Comparison of ENCODE assay signal across 25 cellular contexts in the genomic region with DNA sequence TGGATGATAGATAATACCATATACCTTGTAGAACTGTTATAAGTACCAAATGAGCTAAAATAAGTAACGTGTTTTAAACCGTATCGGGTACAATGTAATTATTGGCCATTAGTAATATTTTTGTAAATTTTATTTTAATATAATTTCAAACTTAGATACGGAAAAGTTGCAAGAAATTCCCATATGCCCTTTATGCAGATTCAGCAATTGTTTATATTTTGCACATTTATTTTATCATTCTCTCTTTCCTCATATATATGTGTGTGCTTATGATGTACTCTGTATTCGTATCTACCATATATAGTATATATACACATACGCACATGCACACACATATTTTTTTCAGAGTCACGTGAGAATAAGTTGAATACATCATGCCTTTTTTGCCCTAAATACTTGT. TPM values are rescaled to one million over a fixed set of nuclear protein-coding genes. Genes with fewer than 3 reads are reported as not detected.
DNase-seq lines count a peak whose midpoint lies in the region; ATAC-seq, FAIRE-seq and TF ChIP-seq lines count a peak whose summit lies in the region.
"Had no signal": no experiment of that assay in that cellular context is flagged by ENCODE, and none has a peak within 500 bp of the region (broad histone marks: within the 10 kb centered on the region; RNA-seq: fewer than 3 reads in every experiment).

No MANE protein-coding gene starts in this region.

- intact Hi-C loops in left ventricle myocardium inferior (cut with micrococcal nuclease): no loop called here
- intact Hi-C loops in right cardiac atrium (cut with DNase I): no loop called here
- intact Hi-C loops in HepG2 (cut with micrococcal nuclease; ENCODE audit: unreplicated experiment): no loop called here
- intact Hi-C loops in right lobe of liver (cut with DNase I): no loop called here
- intact Hi-C loops in K562 (cut with micrococcal nuclease): no loop called here

- H3K4me1 ChIP-seq in left ventricle myocardium inferior: peaks cover 79% of the 10 kb centered on the region
- H3K4me1 ChIP-seq in right cardiac atrium (ENCODE audit: control insufficient read depth, insufficient read depth, low read length): peaks cover 9% of the 10 kb centered on the region
- H3K4me1 ChIP-seq in HepG2 (ENCODE audit: insufficient read depth, low read length): no peaks in the 10 kb centered on the region
- H3K4me1 ChIP-seq in right lobe of liver: no peaks in the 10 kb centered on the region
- peaks cover 10 to 11% of the 10 kb centered on the region in 2 experiments for H3K4me1 ChIP-seq in K562 (replicated peaks in 1 of 2; ENCODE audit: control insufficient read depth in 2 of 2, insufficient read depth in 2 of 2, low read length in 2 of 2)
- H3K4me1 ChIP-seq in SK-N-SH (ENCODE audit: control insufficient read depth in 1 of 2, insufficient read depth in 2 of 2, low read depth in 1 of 2, low read length in 1 of 2): peaks cover 0 to 9% of the 10 kb centered on the region in 2 experiments; a peak in 1 of 4 replicates
- H3K4me1 ChIP-seq: BLaER1 had no signal

- TF ChIP-seq POLR2A in HepG2 (IDR thresholded peaks at IDR 0.05; ENCODE audit: insufficient read depth in 1 of 2, low read depth in 2 of 2, low read length in 2 of 2): no peak
- no peak for TF ChIP-seq POLR2A in right lobe of liver (IDR thresholded peaks at IDR 0.05)
- TF ChIP-seq POLR2A in K562 (conservative IDR thresholded peaks at IDR 0.05): no peak

- H3K9me3 ChIP-seq in left ventricle myocardium inferior (replicated peaks) (peaks cover 10% of the 10 kb centered on the region), right cardiac atrium (ENCODE audit: control insufficient read depth, low read length) (no peaks in the 10 kb centered on the region), HepG2 (ENCODE audit: low read length) (no peaks in the 10 kb centered on the region), right lobe of liver (no peaks in the 10 kb centered on the region), K562 (replicated peaks; ENCODE audit: control insufficient read depth, insufficient read depth, low read depth, low read length) (no peaks in the 10 kb centered on the region), SK-N-SH (no peaks in the 10 kb centered on the region)
- H3K9me3 ChIP-seq: BE2C, BLaER1 had no signal

- H3K4me2 ChIP-seq in HepG2 (ENCODE audit: low read depth, low read length): no peak overlapping the region
- no peak overlapping the region for H3K4me2 ChIP-seq in K562 (ENCODE audit: insufficient read depth, low read length)
- H3K4me2 ChIP-seq in SK-N-SH: no peak overlapping the region
- H3K4me2 ChIP-seq: BLaER1 had no signal

- BruUV-seq in HepG2 (replicated peaks; lab: Mats Ljungman, UMichigan) (no TSS peak), K562 (replicated peaks; lab: Mats Ljungman, UMichigan) (no TSS peak)

- no peak for FAIRE-seq in HepG2 (lab: Jason Lieb, UNC)
- no peak for FAIRE-seq in K562 (lab: Jason Lieb, UNC)
- FAIRE-seq: GM12878, GM12892, GM18507 had no signal

- H3K9me1 ChIP-seq in K562 (ENCODE audit: control insufficient read depth, insufficient read depth, low read length): no peaks in the 10 kb centered on the region

- H3K27me3 ChIP-seq in left ventricle myocardium inferior (ENCODE audit: low read depth) (no peaks in the 10 kb centered on the region), right cardiac atrium (ENCODE audit: control insufficient read depth, insufficient read depth) (no peaks in the 10 kb centered on the region), HepG2 (ENCODE audit: control insufficient read depth in 1 of 2, insufficient read depth in 2 of 2, low read length in 2 of 2) (no peaks in the 10 kb centered on the region), right lobe of liver (no peaks in the 10 kb centered on the region), K562 (ENCODE audit: control insufficient read depth in 2 of 2, insufficient read depth in 2 of 2, low read length in 2 of 2) (peaks cover 0 to 8% of the 10 kb centered on the region in 2 experiments; a peak in 2 of 5 replicates), SK-N-SH (ENCODE audit: insufficient read depth) (no peaks in the 10 kb centered on the region)
- H3K27me3 ChIP-seq: BE2C, BLaER1 had no signal

- H3K79me2 ChIP-seq in HepG2 (ENCODE audit: insufficient read depth, low read length) (no peaks in the 10 kb centered on the region), K562 (ENCODE audit: control insufficient read depth, insufficient read depth, low read length) (no peaks in the 10 kb centered on the region), SK-N-SH (ENCODE audit: insufficient read depth) (no peaks in the 10 kb centered on the region)

- H3K36me3 ChIP-seq in left ventricle myocardium inferior (peaks cover 13% of the 10 kb centered on the region), HepG2 (replicated peaks in 1 of 2; ENCODE audit: control insufficient read depth in 1 of 2, insufficient read depth in 2 of 2, low read length in 2 of 2) (no peaks in the 10 kb centered on the region), right lobe of liver (no peaks in the 10 kb centered on the region), K562 (ENCODE audit: control insufficient read depth, insufficient read depth, low read length) (no peaks in the 10 kb centered on the region), SK-N-SH (replicated peaks in 1 of 2; ENCODE audit: control insufficient read depth in 1 of 2, insufficient read depth in 2 of 2, low read length in 1 of 2) (no peaks in the 10 kb centered on the region)
- H3K36me3 ChIP-seq: BE2C had no signal

- no peak for TF ChIP-seq RAD21 in HepG2 (CRISPR knock-in tag; IDR thresholded peaks at IDR 0.05)
- TF ChIP-seq RAD21 in K562 (CRISPR knock-in tag; conservative IDR thresholded peaks at IDR 0.05 in 1 of 2, IDR thresholded peaks at IDR 0.05 in 1 of 2): no peak
- TF ChIP-seq RAD21 in SK-N-SH (IDR thresholded peaks at IDR 0.05; ENCODE audit: low read length): no peak

- POLR2A ChIA-PET in HepG2 (lab: Yijun Ruan, JAX): no interaction called here
- POLR2A ChIA-PET in K562 (lab: Yijun Ruan, JAX): interaction anchor here (0.7 kb wide), 1 partner anchor 11 kb away, joined by 6 read pairs; no protein-coding TSS in a partner anchor
- POLR2A ChIA-PET in SK-N-SH (lab: Yijun Ruan, JAX): no interaction called here

- H3K27ac ChIP-seq in left ventricle myocardium inferior (replicated peaks) (peak overlapping the region; percentile 90), right cardiac atrium (ENCODE audit: low read length) (no peak overlapping the region), HepG2 (ENCODE audit: extremely low read length, insufficient read depth, low read length) (no peak overlapping the region), right lobe of liver (no peak overlapping the region), K562 (ENCODE audit: extremely low read depth, low read depth, low read length) (no peak overlapping the region), SK-N-SH (ENCODE audit: low read depth in 2 of 2, low read length in 1 of 2) (no peak overlapping the region)
- H3K27ac ChIP-seq: 22Rv1, BLaER1 had no signal

- H3F3A ChIP-seq in SK-N-SH (replicated peaks; ENCODE audit: insufficient read depth): no peaks in the 10 kb centered on the region

- no peak for DNase-seq in left ventricle myocardium inferior
- no peak for DNase-seq in right cardiac atrium
- no peak for DNase-seq in HepG2 (ENCODE audit: low spot score)
- DNase-seq in right lobe of liver: no peak
- no peak for DNase-seq in K562 (ENCODE audit: extremely low read depth in 1 of 4, low spot score in 3 of 4)
- DNase-seq in SK-N-SH: no peak
- DNase-seq: ACHN; BE2C; C1 segment of cervical spinal cord; CD4-positive, alpha-beta memory T cell; CD4-positive, CD25-positive, alpha-beta regulatory T cell; CD8-positive, alpha-beta memory T cell; COR-L47; DMS 273 treated with DMSO at 0.1 percent for 48 hours; DMS153; DMS53; DMS79; DND-41; EL; GDM1 had no signal

- no peak for ATAC-seq in right cardiac atrium
- ATAC-seq in HepG2: no peak
- ATAC-seq in right lobe of liver: no peak
- ATAC-seq in K562: no peak
- ATAC-seq: GM12878 had no signal

- in situ Hi-C loops in HepG2 (cut with HindIII; ENCODE audit: extremely low pct_ligation_motif_present, low pct_unique_long_range_greater_than_20kb) (loop anchor here (5.0 kb wide), 1 partner anchor 113 kb away; the partner anchor contains the start of gene SCN5A), K562 (cut with MboI) (no loop called here)

- H4K20me1 ChIP-seq in HepG2 (ENCODE audit: insufficient read depth, low read length) (no peaks in the 10 kb centered on the region), K562 (replicated peaks; ENCODE audit: control insufficient read depth, insufficient read depth, low read length) (peaks cover 17% of the 10 kb centered on the region; the same call in 1 of the 2 replicates), SK-N-SH (ENCODE audit: insufficient read depth) (no peaks in the 10 kb centered on the region)

- TF ChIP-seq EP300 in HepG2 (IDR thresholded peaks at IDR 0.05; ENCODE audit: low read depth in 2 of 2, low read length in 2 of 2): no peak
- no peak for TF ChIP-seq EP300 in HepG2 (CRISPR knock-in tag; IDR thresholded peaks at IDR 0.05; ENCODE audit: borderline replicate concordance)
- no peak for TF ChIP-seq EP300 in K562 (IDR thresholded peaks at IDR 0.05; ENCODE audit: low read length)
- no peak for TF ChIP-seq EP300 in SK-N-SH (IDR thresholded peaks at IDR 0.05; ENCODE audit: borderline replicate concordance in 1 of 2, low read depth in 1 of 2, low read length in 1 of 2)

- no peak overlapping the region for H2AFZ ChIP-seq in HepG2 (ENCODE audit: low read length)
- H2AFZ ChIP-seq in K562 (ENCODE audit: low read depth, low read length): no peak overlapping the region
- no peak overlapping the region for H2AFZ ChIP-seq in SK-N-SH (ENCODE audit: low read depth)

- 96% methylated on average over 7 of the region's 7 CpGs for WGBS in right cardiac atrium
- WGBS in HepG2 (ENCODE audit: low lambda C conversion rate): 96% methylated on average over 7 of the region's 7 CpGs
- WGBS in right lobe of liver (ENCODE audit: insufficient coverage, low coverage, low lambda C conversion rate, missing lambda C conversion rate): 93% methylated on average over 7 of the region's 7 CpGs
- WGBS in K562 (ENCODE audit: insufficient coverage, low coverage, missing lambda C conversion rate): 78% methylated on average over 7 of the region's 7 CpGs
- WGBS in SK-N-SH (ENCODE audit: low lambda C conversion rate): 97% methylated on average over 7 of the region's 7 CpGs

- CTCF ChIA-PET in HepG2 (lab: Yijun Ruan, JAX; ENCODE audit: low intra/inter-chr PET ratio, low total read pairs): no interaction called here
- CTCF ChIA-PET in K562 (lab: Yijun Ruan, JAX; ENCODE audit: low intra/inter-chr PET ratio): no interaction called here
- CTCF ChIA-PET in SK-N-SH (lab: Yijun Ruan, JAX): interaction anchor here (1.1 to 1.4 kb wide), 4 partner anchors 13 to 121 kb away, joined by 3 to 7 read pairs (median 6); no protein-coding TSS in a partner anchor

- H3K9me2 ChIP-seq in SK-N-SH: no peaks in the 10 kb centered on the region

- TF ChIP-seq CTCF in left ventricle myocardium inferior (IDR thresholded peaks at IDR 0.05; ENCODE audit: borderline replicate concordance) (no peak), HepG2 (CRISPR knock-in tag; IDR thresholded peaks at IDR 0.05) (no peak), right lobe of liver (IDR thresholded peaks at IDR 0.05) (no peak), K562 (IDR thresholded peaks at IDR 0.05 in 2 of 3, conservative IDR thresholded peaks at IDR 0.05 in 1 of 3; ENCODE audit: insufficient read depth in 2 of 3, low read depth in 1 of 3, low read length in 3 of 3) (no peak), SK-N-SH (IDR thresholded peaks at IDR 0.05) (no peak)

- H3K4me3 ChIP-seq in left ventricle myocardium inferior (no peak overlapping the region), right cardiac atrium (ENCODE audit: low read length) (no peak overlapping the region), HepG2 (replicated peaks in 1 of 3; ENCODE audit: insufficient read depth in 1 of 3, low read depth in 2 of 3, low read length in 3 of 3) (no peak overlapping the region), right lobe of liver (no peak overlapping the region), K562 (no peak overlapping the region), SK-N-SH (ENCODE audit: low read depth in 2 of 2, low read length in 1 of 2) (no peak overlapping the region)
- H3K4me3 ChIP-seq: BLaER1, GM12878 had no signal

- H3K9ac ChIP-seq in HepG2 (ENCODE audit: insufficient read depth, low read depth, low read length) (no peak overlapping the region), K562 (ENCODE audit: insufficient read depth in 1 of 2, low read depth in 2 of 2, low read length in 2 of 2) (no peak overlapping the region), SK-N-SH (no peak overlapping the region)
- H3K9ac ChIP-seq: BLaER1 had no signal

RNA-seq across cellular contexts. Expression of gene EXOG, which starts 38.5 kb away (rescaled TPM):
- 27.9 TPM for total RNA-seq in left ventricle myocardium inferior
- total RNA-seq in right cardiac atrium: 10 to 100 TPM; 19.4 to 27.7 (median 24.6) TPM
- polyA plus RNA-seq in right cardiac atrium: 22.4 TPM
- 7.2 and 9.5 TPM in 2 replicates for total RNA-seq in HepG2 (2016; rRNA removed; fragmentation: Illumina TruSeq; extraction: Trizol)
- 2.4 and 3.2 TPM in 2 replicates for total RNA-seq in HepG2 (2016; cell fraction: cytosol; rRNA removed; fragmentation: Illumina TruSeq; extraction: Trizol; ENCODE audit: low read depth)
- 9.4 and 10.0 TPM in 2 replicates for total RNA-seq in HepG2 (2016; cell fraction: insoluble cytoplasmic fraction; rRNA removed; fragmentation: Illumina TruSeq; extraction: Trizol)
- total RNA-seq in HepG2 (2016; cell fraction: membrane; rRNA removed; fragmentation: Illumina TruSeq; extraction: Trizol): 4.3 and 4.9 TPM in 2 replicates
- total RNA-seq in HepG2 (2016; cell fraction: nucleus; rRNA removed; fragmentation: Illumina TruSeq; extraction: Trizol): 11.9 and 12.3 TPM in 2 replicates
- 5.5 TPM in 2 replicates for polyA plus RNA-seq in HepG2 (2011; rRNA removed)
- polyA plus RNA-seq in HepG2 (2011; cell fraction: cytosol; rRNA removed): 2.0 and 3.0 TPM in 2 replicates
- 11.4 and 19.7 TPM in 2 replicates for polyA plus RNA-seq in HepG2 (2011; cell fraction: nucleus; rRNA removed)
- polyA plus RNA-seq in HepG2 (2012): 3.4 and 5.4 TPM in 2 replicates
- 0.79 and 1.1 TPM in 2 replicates for polyA plus RNA-seq in HepG2 (2016; cell fraction: cytosol; fragmentation: Illumina TruSeq; extraction: Trizol; ENCODE audit: low read depth)
- polyA plus RNA-seq in HepG2 (2016; cell fraction: insoluble cytoplasmic fraction; fragmentation: Illumina TruSeq; extraction: Trizol; ENCODE audit: low read depth): 8.8 and 9.2 TPM in 2 replicates
- 2.3 and 2.8 TPM in 2 replicates for polyA plus RNA-seq in HepG2 (2016; cell fraction: membrane; fragmentation: Illumina TruSeq; extraction: Trizol; ENCODE audit: low read depth)
- polyA plus RNA-seq in HepG2 (2016; cell fraction: nucleus; fragmentation: Illumina TruSeq; extraction: Trizol; ENCODE audit: insufficient read depth, low read depth): 25.1 and 25.9 TPM in 2 replicates
- polyA minus RNA-seq in HepG2 (2011; rRNA and poly(A)+ RNA removed; ENCODE audit: low replicate concordance): 5.4 and 6.5 TPM in 2 replicates
- polyA minus RNA-seq in HepG2 (2011; cell fraction: cytosol; rRNA and poly(A)+ RNA removed): 1.8 and 2.0 TPM in 2 replicates
- 15.5 and 17.5 TPM in 2 replicates for polyA minus RNA-seq in HepG2 (2011; cell fraction: nucleus; rRNA and poly(A)+ RNA removed)
- total RNA-seq in right lobe of liver: 1 to 10 TPM; 2.7 to 5.3 (median 3.9) TPM
- total RNA-seq in K562 (2011; cell fraction: chromatin; rRNA removed; ENCODE audit: low replicate concordance): 28.1 and 64.0 TPM in 2 replicates
- total RNA-seq in K562 (2011; cell fraction: nucleolus; rRNA removed): 10.8 and 13.6 TPM in 2 replicates
- total RNA-seq in K562 (2011; cell fraction: nucleoplasm; rRNA removed): 32.4 and 55.4 TPM in 2 replicates
- 9.9 and 10.8 TPM in 2 replicates for total RNA-seq in K562 (2014; rRNA removed)
- total RNA-seq in K562 (2014; rRNA removed; fragmentation: Illumina TruSeq; extraction: Trizol): 16.3 and 18.1 TPM in 2 replicates
- total RNA-seq in K562 (2015; rRNA removed; fragmentation: Illumina TruSeq; extraction: Trizol): 13.6 and 15.7 TPM in 2 replicates
- 14.4 and 14.5 TPM in 2 replicates for total RNA-seq in K562 (2021)
- polyA plus RNA-seq in K562 (2011; rRNA removed): 12.0 and 16.9 TPM in 2 replicates
- 4.1 and 8.2 TPM in 2 replicates for polyA plus RNA-seq in K562 (2011; cell fraction: cytosol; rRNA removed)
- polyA plus RNA-seq in K562 (2011; cell fraction: nucleus; rRNA removed): 16.3 and 16.8 TPM in 2 replicates
- 10.1 and 10.2 TPM in 2 replicates for polyA plus RNA-seq in K562 (2012)
- polyA plus RNA-seq in K562 (2014; fragmentation: Illumina TruSeq; extraction: Trizol): 13.4 and 13.9 TPM in 2 replicates
- 10 to 100 TPM; 13.1 to 21.7 TPM for polyA plus RNA-seq in K562 (2014; fragmentation: Nextera tagmentation; extraction: Ambion mirVana)
- 12.9 and 14.8 TPM in 2 replicates for polyA plus RNA-seq in K562 (2014; rRNA removed)
- 12.5 and 13.5 TPM in 2 replicates for polyA minus RNA-seq in K562 (2011; rRNA and poly(A)+ RNA removed)
- polyA minus RNA-seq in K562 (2011; cell fraction: cytosol; rRNA and poly(A)+ RNA removed): 3.7 and 5.8 TPM in 2 replicates
- 8.1 and 12.7 TPM in 2 replicates for polyA minus RNA-seq in K562 (2011; cell fraction: nucleus; rRNA and poly(A)+ RNA removed)
- 6.2 and 8.8 TPM in 2 replicates for polyA plus RNA-seq in SK-N-SH (2012; rRNA removed)
- 4.9 and 5.0 TPM in 2 replicates for polyA plus RNA-seq in SK-N-SH (2012; cell fraction: cytosol; rRNA removed)
- polyA plus RNA-seq in SK-N-SH (2012; cell fraction: nucleus; rRNA removed): 19.3 and 31.0 TPM in 2 replicates
